ENCODE assay signal across 8 cellular contexts in genomic region chr3:136787226-136787793, GRCh38.
A peak's percentile ranks its signal among the peaks of the same experiment; 100 is the strongest.
DNase-seq lines count a peak whose midpoint lies in the region; ATAC-seq lines count a peak whose summit lies in the region.

No MANE protein-coding gene starts in this region.

- peak; percentile 60 for ATAC-seq in HG02981 (IDR thresholded peaks at IDR 0.05; ENCODE audit: unreplicated experiment)

- peak; percentile 11 for DNase-seq in stimulated activated CD4-positive, alpha-beta T cell treated with anti-CD3 and anti-CD28 coated beads, Interleukin-15, amount 100 ng/mL, for 24 hours
- DNase-seq in stimulated activated CD4-positive, alpha-beta T cell treated with anti-CD3 and anti-CD28 coated beads, Interleukin-12 subunit alpha, Interleukin-12 subunit beta, amount 100 ng/mL, for 4 hours, result no peak
- DNase-seq in T-helper 9 cell, result peak; percentile 6
- DNase-seq in fibroblast of gingiva (ENCODE audit: low read depth), result peak; percentile 50
- DNase-seq in putamen (ENCODE audit: low spot score), result peak; percentile 1
- DNase-seq in NCI-H748 treated with DMSO at 0.1 percent for 48 hours (lab: John Stamatoyannopoulos, UW), result no peak
- DNase-seq in ecto neural progenitor cell (ENCODE audit: low spot score), result no peak

Comparison
In these comparisons a context has a peak if more than half of its experiments do, and no peak if none do; other contexts are left out.
1. DNase-seq: peak in stimulated activated CD4-positive, alpha-beta T cell treated with anti-CD3 and anti-CD28 coated beads, Interleukin-15, amount 100 ng/mL, for 24 hours (single experiment), T-helper 9 cell (single experiment), fibroblast of gingiva (single experiment) and putamen (single experiment); none in stimulated activated CD4-positive, alpha-beta T cell treated with anti-CD3 and anti-CD28 coated beads, Interleukin-12 subunit alpha, Interleukin-12 subunit beta, amount 100 ng/mL, for 4 hours (single experiment), NCI-H748 treated with DMSO at 0.1 percent for 48 hours (single experiment) and ecto neural progenitor cell (single experiment).